29 cellular contexts compared by ENCODE assay signal in the genomic region with DNA sequence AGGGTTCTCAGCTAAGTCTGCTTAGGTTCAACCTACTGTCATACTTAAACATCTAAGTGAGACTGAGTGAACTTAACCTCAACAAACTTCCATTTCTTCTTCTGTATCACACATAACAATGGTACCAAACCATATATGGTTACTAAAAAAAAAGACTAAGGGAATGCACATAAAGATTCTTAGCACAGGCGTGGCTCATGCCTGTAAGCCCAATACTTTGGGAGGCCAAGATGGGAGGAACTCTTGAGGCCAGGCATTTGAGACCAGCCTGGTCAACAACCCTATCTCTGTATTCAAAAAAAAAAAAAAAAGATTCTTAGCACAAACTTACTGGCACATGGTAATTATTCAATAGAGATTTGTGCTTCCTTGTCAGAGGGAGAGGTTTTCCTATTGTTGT. TPM values are rescaled to one million over a fixed set of nuclear protein-coding genes. Genes with fewer than 3 reads are reported as not detected.
DNase-seq lines count a peak whose midpoint lies in the region; ATAC-seq and TF ChIP-seq lines count a peak whose summit lies in the region.
"Had no signal": no experiment of that assay in that cellular context is flagged by ENCODE, and none has a peak within 500 bp of the region (broad histone marks: within the 10 kb centered on the region; RNA-seq: fewer than 3 reads in every experiment).

No MANE protein-coding gene starts in this region.

- H3K4me1 ChIP-seq in CD4-positive, CD25-positive, alpha-beta regulatory T cell (ENCODE audit: control insufficient read depth, insufficient read depth, low read length, poor library complexity, severe bottlenecking), result peaks cover 5% of the 10 kb centered on the region
- H3K4me1 ChIP-seq in HAP-1, result peaks cover 28% of the 10 kb centered on the region
- H3K4me1 ChIP-seq: ascending aorta, parathyroid adenoma had no signal

- no peak for DNase-seq in CD4-positive, CD25-positive, alpha-beta regulatory T cell
- DNase-seq in HAP-1 (ENCODE audit: low spot score in 2 of 2) (peak; percentile 21 to 29), SW480 (ENCODE audit: low spot score) (peak; percentile 36), mesothelial cell of epicardium (ENCODE audit: low spot score in 2 of 2, unreplicated experiment in 2 of 2) (no peak), RPMI8226 (no peak), NCI-H510A (lab: John Stamatoyannopoulos, UW) (no peak)
- DNase-seq in stimulated activated CD4-positive, alpha-beta T cell treated with anti-CD3 and anti-CD28 coated beads, Interleukin-4, amount 100 ng/mL, for 1 hour, result no peak
- DNase-seq: activated CD4-positive, alpha-beta T cell treated with anti-CD3 and anti-CD28 coated beads, Interleukin-2, amount 50 U/mL, for 48 hours; activated CD8-positive, alpha-beta memory T cell treated with anti-CD3 and anti-CD28 coated beads, Interleukin-2, amount 50 U/mL, for 48 hours; COR-L47; DMS79; glutamatergic neuron; left ventricle myocardium superior; NCI-H1092; NCI-H187; NCI-H526 treated with DMSO at 0.1 percent for 48 hours; nephron progenitor cell; right cardiac atrium; SIG-M5; spleen; T-helper 1 cell; transverse colon had no signal

- H3K4me1 Mint-ChIP-seq in CD4-positive, CD25-positive, alpha-beta regulatory T cell, result peaks cover 36 to 58% (median 43%) of the 10 kb centered on the region in 4 donors
- H3K4me1 Mint-ChIP-seq in mesothelial cell of epicardium, result peaks cover 41% of the 10 kb centered on the region

- no peaks in the 10 kb centered on the region for H3K27me3 Mint-ChIP-seq in CD4-positive, CD25-positive, alpha-beta regulatory T cell
- H3K27me3 Mint-ChIP-seq in mesothelial cell of epicardium (ENCODE audit: low read depth), result no peaks in the 10 kb centered on the region
- H3K27me3 Mint-ChIP-seq: activated naive CD8-positive, alpha-beta T cell had no signal

- no peak for ATAC-seq in CD4-positive, CD25-positive, alpha-beta regulatory T cell (ENCODE audit: low read depth in 2 of 2)
- ATAC-seq in SK-N-SH treated with all-trans-retinoic acid at 6 μM for 48 hours, result no peak
- ATAC-seq: activated CD4-positive, CD25-positive, alpha-beta regulatory T cell treated with anti-CD3 and anti-CD28 coated beads, Interleukin-2, amount 50 U/mL, for 24 hours; left ventricle myocardium superior; Panc1; right cardiac atrium had no signal

- no peak overlapping the region for H3K4me3 Mint-ChIP-seq in CD4-positive, CD25-positive, alpha-beta regulatory T cell
- H3K4me3 Mint-ChIP-seq in mesothelial cell of epicardium, result no peak overlapping the region
- H3K4me3 Mint-ChIP-seq: activated naive CD8-positive, alpha-beta T cell; nephron progenitor cell had no signal

- no peak overlapping the region for H3K27ac ChIP-seq in CD4-positive, CD25-positive, alpha-beta regulatory T cell (ENCODE audit: insufficient read depth, low read length, poor library complexity, severe bottlenecking)
- H3K27ac ChIP-seq: ascending aorta; BLaER1 treated with 17β-estradiol and CSF1 and Interleukin-3, amounts not matched to agents 10 nM and 100 nM; parathyroid adenoma; spleen; transverse colon had no signal

- peak overlapping the region in 2 of 3 donors; percentile 33 to 76 for H3K27ac Mint-ChIP-seq in CD4-positive, CD25-positive, alpha-beta regulatory T cell
- peak overlapping the region; percentile 78 for H3K27ac Mint-ChIP-seq in mesothelial cell of epicardium
- H3K27ac Mint-ChIP-seq: activated naive CD8-positive, alpha-beta T cell; nephron progenitor cell had no signal

- peaks cover 21% of the 10 kb centered on the region for H3K36me3 Mint-ChIP-seq in CD4-positive, CD25-positive, alpha-beta regulatory T cell
- H3K36me3 Mint-ChIP-seq in mesothelial cell of epicardium, result peaks cover 6% of the 10 kb centered on the region

- H3K27me3 ChIP-seq in CD4-positive, CD25-positive, alpha-beta regulatory T cell (ENCODE audit: control insufficient read depth, insufficient read depth, low read length), result no peaks in the 10 kb centered on the region
- no peaks in the 10 kb centered on the region for H3K27me3 ChIP-seq in HAP-1 (ENCODE audit: low read depth)
- H3K27me3 ChIP-seq: ascending aorta; BLaER1 treated with 17β-estradiol and CSF1 and Interleukin-3, amounts not matched to agents 10 nM and 100 nM; spleen; transverse colon had no signal

- H3K36me3 ChIP-seq in CD4-positive, CD25-positive, alpha-beta regulatory T cell (ENCODE audit: control insufficient read depth, insufficient read depth, low read length), result peaks cover 12% of the 10 kb centered on the region
- no peaks in the 10 kb centered on the region for H3K36me3 ChIP-seq in HAP-1 (replicated peaks)

- TF ChIP-seq CTCF in mesothelial cell of epicardium (IDR thresholded peaks at IDR 0.05; ENCODE audit: unreplicated experiment), result no peak

- H3K4me3 ChIP-seq in CD4-positive, CD25-positive, alpha-beta regulatory T cell (ENCODE audit: low read depth, low read length), result no peak overlapping the region
- H3K4me3 ChIP-seq in HAP-1, result no peak overlapping the region
- H3K4me3 ChIP-seq: ascending aorta; BLaER1 treated with 17β-estradiol and CSF1 and Interleukin-3, amounts not matched to agents 10 nM and 100 nM; spleen; transverse colon had no signal

- no peaks in the 10 kb centered on the region for H3K9me3 Mint-ChIP-seq in CD4-positive, CD25-positive, alpha-beta regulatory T cell
- no peaks in the 10 kb centered on the region for H3K9me3 Mint-ChIP-seq in mesothelial cell of epicardium
- H3K9me3 Mint-ChIP-seq: nephron progenitor cell had no signal

- H3K9me3 ChIP-seq in CD4-positive, CD25-positive, alpha-beta regulatory T cell (ENCODE audit: control insufficient read depth in 2 of 2, low read length in 2 of 2), result no peaks in the 10 kb centered on the region
- H3K9me3 ChIP-seq in HAP-1, result no peaks in the 10 kb centered on the region
- H3K9me3 ChIP-seq: ascending aorta; BLaER1 treated with 17β-estradiol and CSF1 and Interleukin-3, amounts not matched to agents 10 nM and 100 nM; spleen; transverse colon had no signal

- in situ Hi-C loops in HAP-1 (cut with MboI; ENCODE audit: low sequenced_read_pairs), result no loop called here

TF ChIP-seq in SK-N-SH treated with all-trans-retinoic acid at 6 μM for 48 hours, 23 proteins besides CTCF, POLR2A, EP300 and RAD21:
- TF ChIP-seq ZNF565 (CRISPR knock-in tag; conservative IDR thresholded peaks at IDR 0.05; ENCODE audit: low read depth) (no peak), CSDC2 (CRISPR knock-in tag; IDR thresholded peaks at IDR 0.05) (no peak), ESRRG (CRISPR knock-in tag; IDR thresholded peaks at IDR 0.05) (no peak), TOX (CRISPR knock-in tag; IDR thresholded peaks at IDR 0.05; ENCODE audit: borderline replicate concordance) (no peak), TCF4 (CRISPR knock-in tag; IDR thresholded peaks at IDR 0.05; ENCODE audit: borderline replicate concordance) (no peak), ZNF8 (CRISPR knock-in tag; IDR thresholded peaks at IDR 0.05) (no peak), ZFP30 (CRISPR knock-in tag; IDR thresholded peaks at IDR 0.05) (no peak), GLIS3 (CRISPR knock-in tag; IDR thresholded peaks at IDR 0.05) (no peak), ZNF70 (CRISPR knock-in tag; IDR thresholded peaks at IDR 0.05) (no peak), POU6F1 (CRISPR knock-in tag; IDR thresholded peaks at IDR 0.05; ENCODE audit: borderline replicate concordance, low read depth) (no peak), OSR1 (CRISPR knock-in tag; IDR thresholded peaks at IDR 0.05) (no peak)
- TF ChIP-seq, protein P1, sequence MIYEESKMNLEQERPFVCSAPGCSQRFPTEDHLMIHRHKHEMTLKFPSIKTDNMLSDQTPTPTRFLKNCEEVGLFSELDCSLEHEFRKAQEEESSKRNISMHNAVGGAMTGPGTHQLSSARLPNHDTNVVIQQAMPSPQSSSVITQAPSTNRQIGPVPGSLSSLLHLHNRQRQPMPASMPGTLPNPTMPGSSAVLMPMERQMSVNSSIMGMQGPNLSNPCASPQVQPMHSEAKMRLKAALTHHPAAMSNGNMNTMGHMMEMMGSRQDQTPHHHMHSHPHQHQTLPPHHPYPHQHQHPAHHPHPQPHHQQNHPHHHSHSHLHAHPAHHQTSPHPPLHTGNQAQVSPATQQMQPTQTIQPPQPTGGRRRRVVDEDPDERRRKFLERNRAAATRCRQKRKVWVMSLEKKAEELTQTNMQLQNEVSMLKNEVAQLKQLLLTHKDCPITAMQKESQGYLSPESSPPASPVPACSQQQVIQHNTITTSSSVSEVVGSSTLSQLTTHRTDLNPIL (CRISPR knock-in tag; IDR thresholded peaks at IDR 0.05; ENCODE audit: low read depth), result no peak
- TF ChIP-seq, protein P2, sequence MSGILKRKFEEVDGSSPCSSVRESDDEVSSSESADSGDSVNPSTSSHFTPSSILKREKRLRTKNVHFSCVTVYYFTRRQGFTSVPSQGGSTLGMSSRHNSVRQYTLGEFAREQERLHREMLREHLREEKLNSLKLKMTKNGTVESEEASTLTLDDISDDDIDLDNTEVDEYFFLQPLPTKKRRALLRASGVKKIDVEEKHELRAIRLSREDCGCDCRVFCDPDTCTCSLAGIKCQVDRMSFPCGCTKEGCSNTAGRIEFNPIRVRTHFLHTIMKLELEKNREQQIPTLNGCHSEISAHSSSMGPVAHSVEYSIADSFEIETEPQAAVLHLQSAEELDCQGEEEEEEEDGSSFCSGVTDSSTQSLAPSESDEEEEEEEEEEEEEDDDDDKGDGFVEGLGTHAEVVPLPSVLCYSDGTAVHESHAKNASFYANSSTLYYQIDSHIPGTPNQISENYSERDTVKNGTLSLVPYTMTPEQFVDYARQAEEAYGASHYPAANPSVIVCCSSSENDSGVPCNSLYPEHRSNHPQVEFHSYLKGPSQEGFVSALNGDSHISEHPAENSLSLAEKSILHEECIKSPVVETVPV (CRISPR knock-in tag; IDR thresholded peaks at IDR 0.05), result no peak

RNA-seq across cellular contexts. Expression of gene ACAP2, which starts 57.9 kb away (rescaled TPM):
- total RNA-seq in CD4-positive, CD25-positive, alpha-beta regulatory T cell, result 121 TPM
- polyA plus RNA-seq in CD4-positive, CD25-positive, alpha-beta regulatory T cell, result 10 to 100 TPM; 36.9 to 59.2 (median 48.5) TPM
- 43.6 to 49.7 TPM (median 47.5 TPM) in 3 replicates for total RNA-seq in mesothelial cell of epicardium

Comparison
In these comparisons a context has a peak if more than half of its experiments do, and no peak if none do; other contexts are left out.
1. DNase-seq: peak in HAP-1 (2 of 2) and SW480 (single experiment); none in CD4-positive, CD25-positive, alpha-beta regulatory T cell (0 of 3), mesothelial cell of epicardium (0 of 2), stimulated activated CD4-positive, alpha-beta T cell treated with anti-CD3 and anti-CD28 coated beads, Interleukin-4, amount 100 ng/mL, for 1 hour (single experiment), RPMI8226 (single experiment) and NCI-H510A (single experiment).